Comparison of ENCODE assay signal across 8 cellular contexts in the genomic region with DNA sequence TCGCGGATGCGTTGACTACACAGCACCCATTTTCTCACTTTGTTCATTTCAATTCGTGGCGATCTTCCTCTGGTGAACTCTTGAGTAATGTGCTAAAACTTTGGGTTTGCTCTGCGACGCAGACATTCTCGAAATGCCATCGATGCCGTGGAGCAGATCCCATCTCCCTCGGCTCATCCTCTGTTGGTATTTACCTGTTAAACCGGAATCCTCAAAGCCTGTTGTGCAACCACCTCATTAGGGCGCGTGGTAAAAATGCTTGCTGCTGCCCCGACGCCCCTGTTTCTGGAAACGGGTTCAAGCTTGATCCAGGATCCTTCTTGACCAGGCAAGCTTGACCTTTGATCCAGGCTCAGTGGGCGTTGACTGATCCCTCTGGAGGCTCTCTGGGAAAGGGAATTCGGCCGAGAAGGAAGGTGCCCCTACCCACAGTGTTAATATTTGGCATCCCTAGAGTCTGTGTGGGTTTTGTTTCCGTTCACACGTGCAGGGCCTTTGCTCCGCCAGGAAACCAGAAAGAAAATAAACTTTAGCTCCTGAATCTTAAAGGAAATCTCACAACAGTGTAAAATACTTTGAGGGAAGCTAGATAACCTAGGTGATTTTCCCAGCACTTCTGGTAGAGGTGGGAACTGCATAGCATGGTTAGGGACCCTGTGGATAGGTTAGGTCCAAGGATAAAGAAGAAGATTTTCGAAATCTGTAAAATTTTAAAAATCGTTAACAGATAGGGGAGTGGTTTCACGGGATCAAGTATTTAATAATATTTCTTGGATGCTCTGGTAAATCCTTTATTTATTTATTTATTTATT. TPM values are rescaled to one million over a fixed set of nuclear protein-coding genes. Genes with fewer than 3 reads are reported as not detected.
DNase-seq lines count a peak whose midpoint lies in the region; ATAC-seq and TF ChIP-seq lines count a peak whose summit lies in the region.

No MANE protein-coding gene starts in this region.

- TF ChIP-seq POLR2A in vagina (IDR thresholded peaks at IDR 0.05): no peak

- peak overlapping the region; percentile 97 for H3K9ac ChIP-seq in fibroblast of lung (ENCODE audit: insufficient read depth, low read length)

- peak overlapping the region; percentile 99 for H3K27ac Mint-ChIP-seq in activated CD8-positive, alpha-beta T cell treated with anti-CD3 and anti-CD28 coated beads, Interleukin-2, amount 10 ng/mL, durations not matched to agents 7 days and 5 days
- peak overlapping the region; percentile 96 to 99 for H3K27ac Mint-ChIP-seq in natural killer cell treated with Interleukin-12 subunit alpha and Interleukin-12 subunit beta and Interleukin-15 and Interleukin-18, amount 100 ng/mL, for 72 hours

- H3K27ac ChIP-seq in fibroblast of lung (ENCODE audit: insufficient read depth, low read length) (peak overlapping the region; percentile 100), vagina (peak overlapping the region; percentile 99)

- peaks cover 36% of the 10 kb centered on the region for H3K36me3 Mint-ChIP-seq in activated CD8-positive, alpha-beta T cell treated with anti-CD3 and anti-CD28 coated beads, Interleukin-2, amount 10 ng/mL, durations not matched to agents 7 days and 5 days (ENCODE audit: low read depth)
- peaks cover 9% of the 10 kb centered on the region for H3K36me3 Mint-ChIP-seq in natural killer cell treated with Interleukin-12 subunit alpha and Interleukin-12 subunit beta and Interleukin-15 and Interleukin-18, amount 100 ng/mL, for 72 hours

- H3K4me3 ChIP-seq in fibroblast of lung (replicated peaks in 1 of 4; ENCODE audit: control extremely low read depth in 1 of 4, insufficient read depth in 1 of 4, low read depth in 3 of 4, low read length in 4 of 4) (peak overlapping the region; percentile 63 to 88 (median 69)), vagina (peak overlapping the region; percentile 94 to 95)

- no peaks in the 10 kb centered on the region for H3K9me3 ChIP-seq in fibroblast of lung (ENCODE audit: control insufficient read depth, insufficient read depth, low read depth, low read length)
- H3K9me3 ChIP-seq in vagina: no peaks in the 10 kb centered on the region

- H3K27me3 ChIP-seq in fibroblast of lung (ENCODE audit: control insufficient read depth, insufficient read depth, low read length): no peaks in the 10 kb centered on the region
- no peaks in the 10 kb centered on the region for H3K27me3 ChIP-seq in vagina

- POLR2A ChIA-PET in activated CD8-positive, alpha-beta T cell treated with anti-CD3 and anti-CD28 coated beads, Interleukin-2, amount 10 ng/mL, durations not matched to agents 7 days and 5 days (lab: Charles Lee): interaction anchor here (0.8 to 1.8 kb wide), 9 partner anchors 12 to 255 kb away, joined by 3 to 10 read pairs (median 4); partner anchors contain the start of gene UBA2

- H3K4me2 ChIP-seq in fibroblast of lung (ENCODE audit: extremely low read depth, insufficient read depth, low read length): peak overlapping the region; percentile 44

- peaks cover 2% of the 10 kb centered on the region for H3K36me3 ChIP-seq in fibroblast of lung (ENCODE audit: control insufficient read depth, insufficient read depth, low read length)
- H3K36me3 ChIP-seq in vagina: no peaks in the 10 kb centered on the region

- H3K4me3 Mint-ChIP-seq in activated CD8-positive, alpha-beta T cell treated with anti-CD3 and anti-CD28 coated beads, Interleukin-2, amount 10 ng/mL, durations not matched to agents 7 days and 5 days: peak overlapping the region; percentile 98
- H3K4me3 Mint-ChIP-seq in natural killer cell treated with Interleukin-12 subunit alpha and Interleukin-12 subunit beta and Interleukin-15 and Interleukin-18, amount 100 ng/mL, for 72 hours: peak overlapping the region; percentile 99

- CTCF ChIA-PET in activated CD8-positive, alpha-beta T cell treated with anti-CD3 and anti-CD28 coated beads, Interleukin-2, amount 10 ng/mL, durations not matched to agents 7 days and 5 days (lab: Charles Lee): interaction anchor here (0.8 to 1.4 kb wide), 6 partner anchors 12 to 257 kb away, joined by 3 to 6 read pairs (median 3); no protein-coding TSS in a partner anchor

- H3K79me2 ChIP-seq in fibroblast of lung (ENCODE audit: control insufficient read depth, insufficient read depth, low read length): peaks cover 60% of the 10 kb centered on the region

- H2AFZ ChIP-seq in fibroblast of lung (ENCODE audit: low read length): no peak overlapping the region

- H3K4me1 ChIP-seq in fibroblast of lung (ENCODE audit: control insufficient read depth, extremely low read depth, insufficient read depth, low read length) (peaks cover 10% of the 10 kb centered on the region), vagina (peaks cover 59% of the 10 kb centered on the region)

- peak; percentile 5 for ATAC-seq in activated CD8-positive, alpha-beta T cell treated with anti-CD3 and anti-CD28 coated beads, Interleukin-2, amount 10 ng/mL, durations not matched to agents 7 days and 5 days
- no peak for ATAC-seq in natural killer cell treated with Interleukin-12 subunit alpha and Interleukin-12 subunit beta and Interleukin-15 and Interleukin-18, amount 100 ng/mL, for 72 hours

- no peak for TF ChIP-seq CTCF in fibroblast of lung (conservative IDR thresholded peaks at IDR 0.05 in 1 of 2, IDR thresholded peaks at IDR 0.05 in 1 of 2; ENCODE audit: low read depth in 1 of 2, low read length in 2 of 2)
- TF ChIP-seq CTCF in vagina (IDR thresholded peaks at IDR 0.05): no peak

- no peaks in the 10 kb centered on the region for H4K20me1 ChIP-seq in fibroblast of lung (ENCODE audit: control insufficient read depth, extremely low read depth, insufficient read depth, low read length)

- peaks cover 2% of the 10 kb centered on the region for H3K27me3 Mint-ChIP-seq in activated CD8-positive, alpha-beta T cell treated with anti-CD3 and anti-CD28 coated beads, Interleukin-2, amount 10 ng/mL, durations not matched to agents 7 days and 5 days (ENCODE audit: low read depth)
- no peaks in the 10 kb centered on the region for H3K27me3 Mint-ChIP-seq in natural killer cell treated with Interleukin-12 subunit alpha and Interleukin-12 subunit beta and Interleukin-15 and Interleukin-18, amount 100 ng/mL, for 72 hours

- peaks cover 50% of the 10 kb centered on the region for H3K4me1 Mint-ChIP-seq in activated CD8-positive, alpha-beta T cell treated with anti-CD3 and anti-CD28 coated beads, Interleukin-2, amount 10 ng/mL, durations not matched to agents 7 days and 5 days (ENCODE audit: low read depth)
- peaks cover 34 to 48% of the 10 kb centered on the region in 2 donors for H3K4me1 Mint-ChIP-seq in natural killer cell treated with Interleukin-12 subunit alpha and Interleukin-12 subunit beta and Interleukin-15 and Interleukin-18, amount 100 ng/mL, for 72 hours (ENCODE audit: low read depth in 2 of 2)

- intact Hi-C loops in vagina (cut with DNase I): no loop called here

- no peaks in the 10 kb centered on the region for H3K9me3 Mint-ChIP-seq in activated CD8-positive, alpha-beta T cell treated with anti-CD3 and anti-CD28 coated beads, Interleukin-2, amount 10 ng/mL, durations not matched to agents 7 days and 5 days (ENCODE audit: insufficient read depth)
- no peaks in the 10 kb centered on the region for H3K9me3 Mint-ChIP-seq in natural killer cell treated with Interleukin-12 subunit alpha and Interleukin-12 subunit beta and Interleukin-15 and Interleukin-18, amount 100 ng/mL, for 72 hours

- DNase-seq in NK-92 treated with Interleukin-12 subunit alpha and Interleukin-12 subunit beta, amount 100 ng/mL, for 24 hours (lab: John Stamatoyannopoulos, UW): peak; percentile 41
- DNase-seq in NK-92 (lab: John Stamatoyannopoulos, UW; ENCODE audit: unreplicated experiment) (no peak), NAMALWA (ENCODE audit: low spot score) (peak; percentile 62), fibroblast of lung (ENCODE audit: low read depth in 2 of 2) (peak; percentile 41 to 64), vagina (ENCODE audit: extremely low spot score in 2 of 2) (no peak), midbrain (lab: John Stamatoyannopoulos, UW) (no peak)
- peak; percentile 41 for DNase-seq in activated CD8-positive, alpha-beta T cell treated with anti-CD3 and anti-CD28 coated beads, Interleukin-2, amount 10 ng/mL, durations not matched to agents 7 days and 5 days
- no peak for DNase-seq in natural killer cell treated with Interleukin-12 subunit alpha and Interleukin-12 subunit beta and Interleukin-15 and Interleukin-18, amount 100 ng/mL, for 72 hours (ENCODE audit: low spot score)

RNA-seq across cellular contexts. Expression of gene LSM14A, which starts 1.0 kb away (rescaled TPM):
- total RNA-seq in activated CD8-positive, alpha-beta T cell treated with anti-CD3 and anti-CD28 coated beads, Interleukin-2, amount 10 ng/mL, durations not matched to agents 7 days and 5 days: 100 to 1,000 TPM; 133 to 139 TPM
- total RNA-seq in fibroblast of lung: 73.4 and 97.8 TPM in 2 replicates
- 82.2 and 82.5 TPM in 2 replicates for polyA plus RNA-seq in fibroblast of lung
- 67.2 and 68.4 TPM in 2 replicates for polyA plus RNA-seq in fibroblast of lung (2012)
- 71.5 and 114 TPM in 2 replicates for polyA minus RNA-seq in fibroblast of lung (ENCODE audit: low replicate concordance)
- total RNA-seq in natural killer cell treated with Interleukin-12 subunit alpha and Interleukin-12 subunit beta and Interleukin-15 and Interleukin-18, amount 100 ng/mL, for 72 hours: 100 to 1,000 TPM; 119 to 135 TPM
- total RNA-seq in vagina: 179 TPM

Comparison
In these comparisons a context has a peak if more than half of its experiments do, and no peak if none do; other contexts are left out.
1. DNase-seq: peak in NK-92 treated with Interleukin-12 subunit alpha and Interleukin-12 subunit beta, amount 100 ng/mL, for 24 hours (single experiment), NAMALWA (single experiment), activated CD8-positive, alpha-beta T cell treated with anti-CD3 and anti-CD28 coated beads, Interleukin-2, amount 10 ng/mL, durations not matched to agents 7 days and 5 days (single experiment) and fibroblast of lung (2 of 2); none in NK-92 (single experiment), natural killer cell treated with Interleukin-12 subunit alpha and Interleukin-12 subunit beta and Interleukin-15 and Interleukin-18, amount 100 ng/mL, for 72 hours (single experiment), vagina (0 of 2) and midbrain (single experiment).